ENCODE assay signal across 12 cellular contexts in genomic region chr6:106844930-106845329, GRCh38.
A peak's percentile ranks its signal among the peaks of the same experiment; 100 is the strongest.
DNase-seq lines count a peak whose midpoint lies in the region; ATAC-seq lines count a peak whose summit lies in the region.
"Had no signal": no experiment of that assay in that cellular context is flagged by ENCODE, and none has a peak within 500 bp of the region (broad histone marks: within the 10 kb centered on the region; RNA-seq: fewer than 3 reads in every experiment).

No MANE protein-coding gene starts in this region.

- no peak overlapping the region for H3K4me3 Mint-ChIP-seq in immature natural killer cell
- H3K4me3 Mint-ChIP-seq: neural progenitor cell had no signal

- peaks cover 2 to 9% (median 9%) of the 10 kb centered on the region in 3 donors for H3K27me3 Mint-ChIP-seq in immature natural killer cell (ENCODE audit: low read depth in 3 of 3)

- ATAC-seq in GM18508 (IDR thresholded peaks at IDR 0.05; ENCODE audit: insufficient read depth, unreplicated experiment) (peak; percentile 62), GM21367 (IDR thresholded peaks at IDR 0.05; ENCODE audit: unreplicated experiment) (peak; percentile 53), HG02973 (IDR thresholded peaks at IDR 0.05; ENCODE audit: unreplicated experiment) (peak; percentile 87)
- ATAC-seq: left lobe of liver had no signal

- no peaks in the 10 kb centered on the region for H3K36me3 Mint-ChIP-seq in immature natural killer cell
- H3K36me3 Mint-ChIP-seq: neural progenitor cell had no signal

- H3K9me3 Mint-ChIP-seq in immature natural killer cell: peaks cover 0 to 3% (median 0%) of the 10 kb centered on the region in 6 donors
- H3K9me3 Mint-ChIP-seq: neural progenitor cell had no signal

- DNase-seq in NAMALWA (ENCODE audit: low spot score): peak; percentile 6
- DNase-seq in COLO829 (ENCODE audit: low spot score): no peak
- no peak for DNase-seq in 8988T
- no peak for DNase-seq in GDM1 (lab: John Stamatoyannopoulos, UW)
- DNase-seq in immature natural killer cell: no peak
- DNase-seq: activated CD8-positive, alpha-beta memory T cell treated with anti-CD3 and anti-CD28 coated beads, Interleukin-2, amount 50 U/mL, for 4 hours; adrenal gland had no signal

- H3K4me1 Mint-ChIP-seq in immature natural killer cell: no peaks in the 10 kb centered on the region
- H3K4me1 Mint-ChIP-seq: neural progenitor cell had no signal

- no peak overlapping the region for H3K27ac Mint-ChIP-seq in immature natural killer cell
- H3K27ac Mint-ChIP-seq: neural progenitor cell had no signal
